5 cellular contexts compared by ENCODE assay signal in the genomic region with DNA sequence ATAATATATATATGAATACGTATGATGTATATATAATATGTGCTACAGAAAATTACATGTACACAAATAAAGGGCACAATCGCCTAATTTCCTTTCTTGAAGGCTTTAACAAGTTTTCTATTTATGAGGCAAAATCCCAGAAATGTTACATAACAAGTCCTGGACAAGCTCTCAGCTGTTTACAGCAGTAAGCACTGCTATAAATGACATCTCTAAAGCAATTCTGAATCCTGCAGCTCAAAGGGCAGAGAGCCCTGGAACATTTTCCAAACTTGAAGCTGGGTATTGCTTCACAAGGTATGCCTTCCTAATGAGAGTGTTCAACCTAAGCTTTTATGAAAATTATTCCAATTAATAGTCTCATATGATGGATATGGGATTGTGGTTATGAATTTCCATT.
"Had no signal": no experiment of that assay in that cellular context is flagged by ENCODE, and none has a peak within 500 bp of the region (broad histone marks: within the 10 kb centered on the region; RNA-seq: fewer than 3 reads in every experiment).

No MANE protein-coding gene starts in this region.

- ATAC-seq: HepG2, K562 had no signal

- DNase-seq: IMR-90, KBM-7, KG1 had no signal
